8 cellular contexts compared by ENCODE assay signal in the genomic region with DNA sequence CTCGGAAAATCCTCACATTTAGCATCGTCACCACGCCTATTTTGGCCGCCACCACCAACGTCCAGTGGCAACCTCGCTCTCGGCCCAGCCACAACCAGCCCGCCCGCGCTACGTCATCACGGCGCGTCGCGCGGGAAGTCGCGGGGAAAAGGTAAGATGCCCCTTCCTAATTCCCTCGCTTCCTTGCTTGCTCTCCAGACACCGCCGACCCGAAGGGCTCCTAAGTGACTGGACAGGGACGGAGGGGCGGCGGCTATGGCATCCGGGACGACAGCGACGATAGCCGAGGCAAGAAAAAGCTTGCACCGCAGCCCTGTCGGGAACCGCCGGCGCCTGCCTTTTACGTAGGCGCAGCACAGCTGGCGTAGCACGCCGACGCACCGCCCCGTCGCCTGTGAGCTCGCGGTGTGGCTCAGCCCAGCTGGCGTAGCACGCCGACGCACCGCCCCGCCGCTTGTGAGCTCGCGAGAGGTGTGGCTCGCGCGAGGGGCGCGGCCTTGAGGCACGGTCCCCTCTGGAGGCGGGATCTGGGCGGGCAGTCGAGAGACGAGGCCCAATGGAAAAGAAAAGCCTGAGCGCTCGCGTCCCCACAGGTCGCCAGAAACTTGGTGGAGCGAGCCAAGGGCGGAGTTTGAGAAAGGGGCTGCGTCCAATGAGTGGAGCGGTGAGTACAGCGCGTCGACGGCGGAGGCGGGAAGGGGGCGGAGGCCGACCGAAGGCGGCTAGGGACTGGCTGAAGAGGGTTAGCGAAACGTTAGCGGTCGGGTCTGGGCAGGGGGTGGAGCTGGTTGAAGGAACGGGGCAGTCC. TPM values are rescaled to one million over a fixed set of nuclear protein-coding genes. Genes with fewer than 3 reads are reported as not detected.
A peak's percentile ranks its signal among the peaks of the same experiment; 100 is the strongest.
DNase-seq lines count a peak whose midpoint lies in the region; ATAC-seq and TF ChIP-seq lines count a peak whose summit lies in the region.

A gene (plus strand): TSS at position 787 of the 808 bp plus-strand sequence. CDS start 626 bp downstream, outside the sequence.

- intact Hi-C loops in ascending aorta (cut with DNase I) (loop anchor here (1.0 to 10.0 kb wide), 9 partner anchors 64 to 1121 kb away; a partner anchor contains a TSS), uterus (cut with DNase I; ENCODE audit: low total_unique reads) (no loop called here)

- no peaks in the 10 kb centered on the region for H3K9me3 Mint-ChIP-seq in T-helper 2 cell treated with Interferon-gamma antibody and Interleukin-4, amounts not matched to agents 5 μg/mL and 100 μg/mL, for 36 hours

- no peaks in the 10 kb centered on the region for H3K27me3 Mint-ChIP-seq in T-helper 2 cell treated with Interferon-gamma antibody and Interleukin-4, amounts not matched to agents 5 μg/mL and 100 μg/mL, for 36 hours (ENCODE audit: low read depth)

- no peaks in the 10 kb centered on the region for H3K9me3 ChIP-seq in ascending aorta
- H3K9me3 ChIP-seq in right atrium auricular region: no peaks in the 10 kb centered on the region
- H3K9me3 ChIP-seq in uterus: no peaks in the 10 kb centered on the region

- H3K27me3 ChIP-seq in ascending aorta (no peaks in the 10 kb centered on the region), right atrium auricular region (no peaks in the 10 kb centered on the region), uterus (no peaks in the 10 kb centered on the region)

- H3K36me3 ChIP-seq in ascending aorta (peaks cover 2% of the 10 kb centered on the region in 2 donors), right atrium auricular region (no peaks in the 10 kb centered on the region), uterus (no peaks in the 10 kb centered on the region)

- peak; percentile 80 for ATAC-seq in GM18499 (IDR thresholded peaks at IDR 0.05; ENCODE audit: insufficient read depth, unreplicated experiment)
- ATAC-seq in HG02943 (IDR thresholded peaks at IDR 0.05; ENCODE audit: low read depth, unreplicated experiment): peak; percentile 83

- DNase-seq in NCI-H187 treated with DMSO at 0.1 percent for 48 hours (lab: John Stamatoyannopoulos, UW): peak; percentile 91
- DNase-seq in T-helper 2 cell treated with Interferon-gamma antibody and Interleukin-4, amounts not matched to agents 5 μg/mL and 100 μg/mL, for 36 hours (ENCODE audit: low spot score): peak; percentile 96
- DNase-seq in ascending aorta (ENCODE audit: low spot score in 2 of 2): peak; percentile 93 to 98
- DNase-seq in right atrium auricular region (ENCODE audit: low spot score): peak; percentile 96
- DNase-seq in pulmonary artery endothelial cell (ENCODE audit: low read depth, low spot score): peak; percentile 93
- DNase-seq in uterus: peak; percentile 96 to 97

- H3K36me3 Mint-ChIP-seq in T-helper 2 cell treated with Interferon-gamma antibody and Interleukin-4, amounts not matched to agents 5 μg/mL and 100 μg/mL, for 36 hours (ENCODE audit: low read depth): peaks cover 10% of the 10 kb centered on the region

- TF ChIP-seq CTCF in ascending aorta (IDR thresholded peaks at IDR 0.05) (no peak), right atrium auricular region (IDR thresholded peaks at IDR 0.05) (no peak), uterus (IDR thresholded peaks at IDR 0.05) (peak in 1 of 4 experiments; percentile 6)

- H3K4me1 Mint-ChIP-seq in T-helper 2 cell treated with Interferon-gamma antibody and Interleukin-4, amounts not matched to agents 5 μg/mL and 100 μg/mL, for 36 hours (ENCODE audit: low read depth): peaks cover 11% of the 10 kb centered on the region

- peak in 1 of 2 donors; percentile 60 for TF ChIP-seq POLR2A in uterus (IDR thresholded peaks at IDR 0.05)

- no peaks in the 10 kb centered on the region for H3K4me1 ChIP-seq in ascending aorta
- H3K4me1 ChIP-seq in right atrium auricular region: peaks cover 0 to 5% of the 10 kb centered on the region in 2 donors
- no peaks in the 10 kb centered on the region for H3K4me1 ChIP-seq in uterus

- H3K4me3 Mint-ChIP-seq in T-helper 2 cell treated with Interferon-gamma antibody and Interleukin-4, amounts not matched to agents 5 μg/mL and 100 μg/mL, for 36 hours: peak within 1 kb of the TSS; percentile 92

- peak within 1 kb of the TSS; percentile 99 for H3K27ac Mint-ChIP-seq in T-helper 2 cell treated with Interferon-gamma antibody and Interleukin-4, amounts not matched to agents 5 μg/mL and 100 μg/mL, for 36 hours

- peak within 1 kb of the TSS; percentile 96 to 97 for H3K27ac ChIP-seq in ascending aorta
- H3K27ac ChIP-seq in right atrium auricular region: peak within 1 kb of the TSS; percentile 92 to 94
- peak within 1 kb of the TSS; percentile 95 for H3K27ac ChIP-seq in uterus

- H3K4me3 ChIP-seq in ascending aorta (peak within 1 kb of the TSS; percentile 68 to 73), right atrium auricular region (peak within 1 kb of the TSS; percentile 60 to 72), uterus (peak within 1 kb of the TSS; percentile 61 to 76)

RNA-seq across cellular contexts. Expression of the gene that starts here (rescaled TPM):
- total RNA-seq in ascending aorta: 157 TPM
- total RNA-seq in right atrium auricular region: 10 to 100 TPM; 27.1 to 30.4 TPM
- total RNA-seq in pulmonary artery endothelial cell: 24.7 and 37.7 TPM in 2 replicates
- total RNA-seq in uterus: 100 to 1,000 TPM in 3 of 4 donors, 10 to 100 TPM in 1; 25.0 to 160 (median 123) TPM

Comparison
In these comparisons a context has a peak if more than half of its experiments do, and no peak if none do; other contexts are left out.
1. Peak in every context shown above with its lines: DNase-seq, ATAC-seq, H3K4me3 ChIP-seq and H3K27ac ChIP-seq.